In genomic region chrX:53481093-53481492, GRCh38 we compare ENCODE assay signal across 9 cellular contexts. TPM values are rescaled to one million over a fixed set of nuclear protein-coding genes. Genes with fewer than 3 reads are reported as not detected.
A peak's percentile ranks its signal among the peaks of the same experiment; 100 is the strongest.
DNase-seq lines count a peak whose midpoint lies in the region; ATAC-seq and TF ChIP-seq lines count a peak whose summit lies in the region.
"Had no signal": no experiment of that assay in that cellular context is flagged by ENCODE, and none has a peak within 500 bp of the region (broad histone marks: within the 10 kb centered on the region; RNA-seq: fewer than 3 reads in every experiment).

No MANE protein-coding gene starts in this region.

- no peak overlapping the region for H3K23ac ChIP-seq in mesendoderm (ENCODE audit: low read length)

- ATAC-seq in GM19467 (IDR thresholded peaks at IDR 0.05; ENCODE audit: unreplicated experiment) (no peak), GM21390 (IDR thresholded peaks at IDR 0.05; ENCODE audit: unreplicated experiment) (no peak)

- no peak overlapping the region for H3K4me3 ChIP-seq in HFF-Myc (replicated peaks; ENCODE audit: low read depth, low read length)
- no peak overlapping the region for H3K4me3 ChIP-seq in WI38 (ENCODE audit: low read depth, low read length)
- no peak overlapping the region for H3K4me3 ChIP-seq in mesendoderm (ENCODE audit: low read length)

- H3K79me1 ChIP-seq in mesendoderm (ENCODE audit: low read length): no peaks in the 10 kb centered on the region

- H4K5ac ChIP-seq in mesendoderm (ENCODE audit: low read length): no peak overlapping the region

- no peaks in the 10 kb centered on the region for H3K79me2 ChIP-seq in mesendoderm (ENCODE audit: control insufficient read depth, insufficient read depth, low read length)

- H3K27me3 ChIP-seq in mesendoderm (ENCODE audit: insufficient read depth, low read length, poor library complexity): no peaks in the 10 kb centered on the region

- no peak overlapping the region for H4K8ac ChIP-seq in mesendoderm (ENCODE audit: low read depth, low read length)

- no peak overlapping the region for H2AK5ac ChIP-seq in mesendoderm (ENCODE audit: low read length)

- H3K56ac ChIP-seq in mesendoderm (ENCODE audit: low read length): no peak overlapping the region

- no peak overlapping the region for H3K4ac ChIP-seq in mesendoderm (ENCODE audit: low read depth, low read length)

- no peak overlapping the region for H3K4me2 ChIP-seq in mesendoderm (ENCODE audit: low read length)

- H2BK5ac ChIP-seq in mesendoderm (ENCODE audit: low read length): no peak overlapping the region

- TF ChIP-seq CTCF in HFF-Myc (IDR thresholded peaks at IDR 0.05; ENCODE audit: low read depth, low read length, missing control alignments) (peak; percentile 40), WI38 (IDR thresholded peaks at IDR 0.05; ENCODE audit: low read depth, low read length) (peak; percentile 50; the same call in 1 of the 2 replicates)

- no peak overlapping the region for H3K9ac ChIP-seq in mesendoderm (ENCODE audit: low read length)

- H3K36me3 ChIP-seq in mesendoderm (ENCODE audit: control insufficient read depth, insufficient read depth, low read length): no peaks in the 10 kb centered on the region

- H2BK120ac ChIP-seq in mesendoderm (ENCODE audit: low read depth, low read length): no peak overlapping the region

- no peaks in the 10 kb centered on the region for H3K4me1 ChIP-seq in mesendoderm (ENCODE audit: control insufficient read depth, low read depth, low read length)

- no peak overlapping the region for H2BK15ac ChIP-seq in mesendoderm (replicated peaks; ENCODE audit: low read depth)

- WGBS in mesendoderm (ENCODE audit: extremely low coverage, insufficient coverage, low lambda C conversion rate): no CpG with 5 or more reads among the region's 5 CpGs

- peak; percentile 56 for DNase-seq in NCI-H82 (lab: John Stamatoyannopoulos, UW)
- no peak for DNase-seq in NCI-H82 treated with DMSO at 0.1 percent for 48 hours (lab: John Stamatoyannopoulos, UW; ENCODE audit: unreplicated experiment)
- no peak for DNase-seq in HFF-Myc (ENCODE audit: extremely low read depth, low read depth)
- peak; percentile 8 for DNase-seq in mesendoderm
- DNase-seq in activated CD4-positive, CD25-positive, alpha-beta regulatory T cell (lab: John Stamatoyannopoulos, UW): no peak
- DNase-seq: MV-4-11 had no signal

- H3K27ac ChIP-seq in mesendoderm (ENCODE audit: low read depth, low read length): no peak overlapping the region

- no peak overlapping the region for H3K18ac ChIP-seq in mesendoderm (ENCODE audit: low read length)

RNA-seq across cellular contexts. Expression of gene HSD17B10, which starts 46.9 kb away (rescaled TPM):
- polyA plus RNA-seq in mesendoderm (2013, experiment 1 of 2): 108 TPM
- 108 TPM for polyA plus RNA-seq in mesendoderm (2013, experiment 2 of 2)

RNA-seq across cellular contexts. Expression of gene RIBC1, which starts 58.4 kb away (rescaled TPM):
- polyA plus RNA-seq in mesendoderm (2013, experiment 1 of 2): 1.00 TPM
- 0.92 TPM for polyA plus RNA-seq in mesendoderm (2013, experiment 2 of 2)

RNA-seq across cellular contexts. Expression of gene SMC1A, which starts 58.6 kb away (rescaled TPM):
- 61.8 TPM for polyA plus RNA-seq in mesendoderm (2013, experiment 1 of 2)
- polyA plus RNA-seq in mesendoderm (2013, experiment 2 of 2): 64.2 TPM

Comparison
In these comparisons a context has a peak if more than half of its experiments do, and no peak if none do; other contexts are left out.
1. DNase-seq: peak in NCI-H82 (single experiment) and mesendoderm (single experiment); none in NCI-H82 treated with DMSO at 0.1 percent for 48 hours (single experiment), HFF-Myc (single experiment) and activated CD4-positive, CD25-positive, alpha-beta regulatory T cell (0 of 4).